Comparison of ENCODE assay signal across 15 cellular contexts in genomic region chr9:108103294-108103693, GRCh38.
DNase-seq lines count a peak whose midpoint lies in the region; ATAC-seq and TF ChIP-seq lines count a peak whose summit lies in the region.
"Had no signal": no experiment of that assay in that cellular context is flagged by ENCODE, and none has a peak within 500 bp of the region (broad histone marks: within the 10 kb centered on the region; RNA-seq: fewer than 3 reads in every experiment).

No MANE protein-coding gene starts in this region.

- peaks cover 10% of the 10 kb centered on the region for H3K4me1 ChIP-seq in mammary epithelial cell (ENCODE audit: insufficient read depth, low read length)
- no peaks in the 10 kb centered on the region for H3K4me1 ChIP-seq in breast epithelium
- H3K4me1 ChIP-seq: SJSA1 had no signal

- BruUV-seq in mammary epithelial cell (replicated peaks; lab: Mats Ljungman, UMichigan) = no TSS peak

- 82% methylated on average over 1 of the region's 1 CpG for WGBS in mammary epithelial cell (ENCODE audit: low coverage, missing lambda C conversion rate)

- H3K27ac ChIP-seq in mammary epithelial cell (ENCODE audit: insufficient read depth, low read depth, low read length) (no peak overlapping the region), breast epithelium (no peak overlapping the region)
- H3K27ac ChIP-seq: SJSA1 had no signal

- H3K4me3 ChIP-seq in mammary epithelial cell (replicated peaks in 1 of 3; ENCODE audit: insufficient read depth in 1 of 3, low read depth in 2 of 3, low read length in 3 of 3) = no peak overlapping the region
- H3K4me3 ChIP-seq in breast epithelium = no peak overlapping the region
- H3K4me3 ChIP-seq in fibroblast of mammary gland (ENCODE audit: control insufficient read depth, low read depth, low read length) = no peak overlapping the region
- H3K4me3 ChIP-seq: HAP-1, SJSA1 had no signal

- H3K9me3 ChIP-seq in mammary epithelial cell (replicated peaks; ENCODE audit: insufficient read depth, low read length) = no peaks in the 10 kb centered on the region
- H3K9me3 ChIP-seq in breast epithelium = no peaks in the 10 kb centered on the region
- H3K9me3 ChIP-seq: HAP-1, SJSA1 had no signal

- H3K4me2 ChIP-seq in mammary epithelial cell (ENCODE audit: insufficient read depth, low read depth, low read length) = no peak overlapping the region

- H3K36me3 ChIP-seq in mammary epithelial cell (ENCODE audit: insufficient read depth, low read length) (no peaks in the 10 kb centered on the region), breast epithelium (no peaks in the 10 kb centered on the region)
- H3K36me3 ChIP-seq: HAP-1, SJSA1 had no signal

- ATAC-seq in SK-N-SH treated with all-trans-retinoic acid at 6 μM for 48 hours = peak; percentile 44

- TF ChIP-seq POLR2A in breast epithelium (IDR thresholded peaks at IDR 0.05) = no peak

- H3K27me3 ChIP-seq in mammary epithelial cell (ENCODE audit: insufficient read depth, low read length) (no peaks in the 10 kb centered on the region), breast epithelium (no peaks in the 10 kb centered on the region)
- H3K27me3 ChIP-seq: SJSA1 had no signal

- H4K20me1 ChIP-seq in mammary epithelial cell (ENCODE audit: insufficient read depth, low read length) = no peaks in the 10 kb centered on the region

- TF ChIP-seq CTCF in mammary epithelial cell (conservative IDR thresholded peaks at IDR 0.05 in 1 of 2, IDR thresholded peaks at IDR 0.05 in 1 of 2; ENCODE audit: extremely low read depth in 1 of 2, insufficient read depth in 1 of 2, low read depth in 1 of 2, low read length in 2 of 2) (no peak), breast epithelium (IDR thresholded peaks at IDR 0.05) (no peak), fibroblast of mammary gland (conservative IDR thresholded peaks at IDR 0.05; ENCODE audit: control insufficient read depth, insufficient read depth, low read depth, low read length) (no peak)

- intact Hi-C loops in mammary epithelial cell (cut with micrococcal nuclease) = loop anchor here (10.0 kb wide), 1 partner anchor 68 kb away; no protein-coding TSS in a partner anchor
- intact Hi-C loops in breast epithelium (cut with DNase I; ENCODE audit: low total_unique reads) = no loop called here

- DNase-seq in mammary epithelial cell = peak; percentile 25
- no peak for DNase-seq in breast epithelium (ENCODE audit: low spot score in 2 of 2)
- DNase-seq in fibroblast of mammary gland (ENCODE audit: low read depth) = peak; percentile 28
- DNase-seq in NCI-H2227 treated with DMSO at 0.1 percent for 48 hours (lab: John Stamatoyannopoulos, UW) = no peak
- no peak for DNase-seq in T-helper 9 cell
- DNase-seq in SW480 (ENCODE audit: low spot score) = no peak
- DNase-seq in DMS53 (lab: John Stamatoyannopoulos, UW) = no peak
- DNase-seq: 8988T, GF-D8, NCI-H1436 treated with DMSO at 0.1 percent for 48 hours, NCI-H2081, NCI-H524 treated with DMSO at 0.1 percent for 48 hours had no signal

- H3K79me2 ChIP-seq in mammary epithelial cell (ENCODE audit: insufficient read depth, low read length) = no peaks in the 10 kb centered on the region

- in situ Hi-C loops in mammary epithelial cell (cut with MboI; ENCODE audit: low sequenced_read_pairs in 2 of 2) = no loop called here

- H2AFZ ChIP-seq in mammary epithelial cell (ENCODE audit: low read depth, low read length) = no peak overlapping the region

- CTCF ChIA-PET in mammary epithelial cell (lab: Charles Lee; ENCODE audit: low non-redundant PET) = no interaction called here

- H3K9ac ChIP-seq in mammary epithelial cell (ENCODE audit: insufficient read depth, low read length) = no peak overlapping the region

- dilution Hi-C loops in mammary epithelial cell (cut with HindIII; ENCODE audit: low sequenced_read_pairs) = no loop called here

TF ChIP-seq in SK-N-SH treated with all-trans-retinoic acid at 6 μM for 48 hours, 23 proteins besides CTCF, POLR2A, EP300 and RAD21:
- peak; percentile 92 for TF ChIP-seq ISL1 (CRISPR knock-in tag; IDR thresholded peaks at IDR 0.05)
- TF ChIP-seq TCF4 (CRISPR knock-in tag; IDR thresholded peaks at IDR 0.05; ENCODE audit: borderline replicate concordance) = 0 out of 2 replicates have a peak, but pooled peaks have one; percentile 19
- no peak for TF ChIP-seq ZNF565 (CRISPR knock-in tag; conservative IDR thresholded peaks at IDR 0.05; ENCODE audit: low read depth)
- TF ChIP-seq ZNF8 (CRISPR knock-in tag; IDR thresholded peaks at IDR 0.05) = peak; percentile 24; the same call in 1 of the 2 replicates
- peak; percentile 45; the same call in 1 of the 2 replicates for TF ChIP-seq PATZ1 (CRISPR knock-in tag; IDR thresholded peaks at IDR 0.05; ENCODE audit: borderline replicate concordance)
- no peak; the same call in 1 of the 2 replicates for TF ChIP-seq ZFP30 (CRISPR knock-in tag; IDR thresholded peaks at IDR 0.05)
- TF ChIP-seq CREB5 (CRISPR knock-in tag; IDR thresholded peaks at IDR 0.05; ENCODE audit: low read depth) = 0 out of 2 replicates have a peak, but pooled peaks have one; percentile 21
- TF ChIP-seq GLIS3 (CRISPR knock-in tag; IDR thresholded peaks at IDR 0.05) = 0 out of 2 replicates have a peak, but pooled peaks have one; percentile 10

Comparison
In these comparisons a context has a peak if more than half of its experiments do, and no peak if none do; other contexts are left out.
1. DNase-seq: peak in mammary epithelial cell (single experiment) and fibroblast of mammary gland (single experiment); none in breast epithelium (0 of 2), NCI-H2227 treated with DMSO at 0.1 percent for 48 hours (single experiment), T-helper 9 cell (single experiment), SW480 (single experiment) and DMS53 (single experiment).